ENCODE assay signal across 7 cellular contexts in genomic region chr20:9617062-9617461, GRCh38.
DNase-seq lines count a peak whose midpoint lies in the region; FAIRE-seq and TF ChIP-seq lines count a peak whose summit lies in the region.

No MANE protein-coding gene starts in this region.

- no peaks in the 10 kb centered on the region for H3K27me3 ChIP-seq in HL-60 (ENCODE audit: insufficient read depth, poor library complexity, severe bottlenecking)

- H3K27ac ChIP-seq in HL-60 (replicated peaks): no peak overlapping the region

- TF ChIP-seq CTCF in HL-60 (IDR thresholded peaks at IDR 0.05; ENCODE audit: insufficient read depth, low read length): peak; percentile 26

- DNase-seq in GM12892 (ENCODE audit: insufficient read length): no peak
- peak; percentile 28 to 51 for DNase-seq in HL-60 (ENCODE audit: low read depth in 1 of 2, low spot score in 1 of 2)
- peak; percentile 96 for DNase-seq in NCI-H748 treated with DMSO at 0.1 percent for 48 hours (lab: John Stamatoyannopoulos, UW)
- DNase-seq in activated CD4-positive, alpha-beta T cell treated with anti-CD3 and anti-CD28 coated beads, Interleukin-2, amount 50 U/mL, for 48 hours: peak; percentile 43 to 55
- DNase-seq in mucosa of gallbladder (ENCODE audit: low spot score): peak; percentile 53
- peak in 5 of 6 experiments; percentile 1 to 38 (median 6) for DNase-seq in stimulated activated naive CD4-positive, alpha-beta T cell (lab: John Stamatoyannopoulos, UW)

- no peak overlapping the region for H3K4me3 ChIP-seq in HL-60 (replicated peaks; ENCODE audit: insufficient read depth, low read length)

- FAIRE-seq in GM12892 (lab: Jason Lieb, UNC) (peak; percentile 77), endometrium (lab: Jason Lieb, UNC) (peak; percentile 59)

- no peak for TF ChIP-seq POLR2A in GM12892 (IDR thresholded peaks at IDR 0.05; ENCODE audit: low read depth, low read length)
